9 cellular contexts compared by ENCODE assay signal in genomic region chr17:7440823-7441174, GRCh38. TPM values are rescaled to one million over a fixed set of nuclear protein-coding genes. Genes with fewer than 3 reads are reported as not detected.
DNase-seq lines count a peak whose midpoint lies in the region; ATAC-seq and TF ChIP-seq lines count a peak whose summit lies in the region.
"Had no signal": no experiment of that assay in that cellular context is flagged by ENCODE, and none has a peak within 500 bp of the region (broad histone marks: within the 10 kb centered on the region; RNA-seq: fewer than 3 reads in every experiment).

No MANE protein-coding gene starts in this region.

- H3K27ac Mint-ChIP-seq in T-helper 1 cell treated with Interleukin-12 subunit alpha and Interleukin-12 subunit beta and Interleukin-4 antibody, amounts not matched to agents 30 μg/mL and 1 μg/mL, for 36 hours = no peak overlapping the region
- H3K27ac Mint-ChIP-seq in stimulated activated memory B cell treated with anti-CD40 and anti-IgM and Interleukin-4, amounts not matched to agents 10 μg/mL and 1 μg/mL and 100 μg/mL, for 72 hours = peak overlapping the region; percentile 72

- WGBS in heart right ventricle, 2 donors = 24 to 25% methylated on average over 12 of the region's 12 CpGs

- H2AFZ ChIP-seq in SU-DHL-6 (ENCODE audit: low read depth, low read length, severe bottlenecking) = no peak overlapping the region

- no peaks in the 10 kb centered on the region for H3K36me3 ChIP-seq in SU-DHL-6 (ENCODE audit: low read length)
- H3K36me3 ChIP-seq in heart right ventricle = no peaks in the 10 kb centered on the region

- no peak overlapping the region for H3K27ac ChIP-seq in SU-DHL-6 (ENCODE audit: low read depth, low read length)
- H3K27ac ChIP-seq in heart right ventricle = peak overlapping the region in 7 of 10 donors; percentile 2 to 73 (median 56)

- ATAC-seq in heart right ventricle = peak in 1 of 8 donors; percentile 7
- ATAC-seq in stimulated activated memory B cell treated with anti-CD40 and anti-IgM and Interleukin-4, amounts not matched to agents 10 μg/mL and 1 μg/mL and 100 μg/mL, for 72 hours = no peak
- no peak for ATAC-seq in HG03045 (IDR thresholded peaks at IDR 0.05; ENCODE audit: unreplicated experiment)
- ATAC-seq in GM21825 (IDR thresholded peaks at IDR 0.05; ENCODE audit: unreplicated experiment) = no peak
- no peak for ATAC-seq in HG03196 (IDR thresholded peaks at IDR 0.05; ENCODE audit: unreplicated experiment)

- peak overlapping the region; percentile 39 for H3K4me2 ChIP-seq in SU-DHL-6 (ENCODE audit: low read depth, low read length, poor library complexity, severe bottlenecking)

- no peaks in the 10 kb centered on the region for H3K9me2 ChIP-seq in SU-DHL-6 (replicated peaks; ENCODE audit: insufficient read depth, low read length)

- intact Hi-C loops in heart right ventricle (cut with DNase I) = loop anchor here in 3 of 10 donors (5.0 kb wide), 1 partner anchor 37 kb away; the partner anchor contains the start of gene ZBTB4 (in 3 of the 3)

- H3K36me3 Mint-ChIP-seq in T-helper 1 cell treated with Interleukin-12 subunit alpha and Interleukin-12 subunit beta and Interleukin-4 antibody, amounts not matched to agents 30 μg/mL and 1 μg/mL, for 36 hours (ENCODE audit: low read depth) = peaks cover 23% of the 10 kb centered on the region
- peaks cover 21% of the 10 kb centered on the region for H3K36me3 Mint-ChIP-seq in stimulated activated memory B cell treated with anti-CD40 and anti-IgM and Interleukin-4, amounts not matched to agents 10 μg/mL and 1 μg/mL and 100 μg/mL, for 72 hours

- H3K4me1 ChIP-seq in heart right ventricle = peaks cover 25 to 72% (median 61%) of the 10 kb centered on the region in 9 donors

- no peaks in the 10 kb centered on the region for H3K79me2 ChIP-seq in SU-DHL-6 (ENCODE audit: insufficient read depth, low read length)

- TF ChIP-seq CTCF in SU-DHL-6 (IDR thresholded peaks at IDR 0.05; ENCODE audit: insufficient read depth, low read length, poor library complexity, severe bottlenecking) (no peak), heart right ventricle (IDR thresholded peaks at IDR 0.05) (no peak)

- H3K4me1 Mint-ChIP-seq in T-helper 1 cell treated with Interleukin-12 subunit alpha and Interleukin-12 subunit beta and Interleukin-4 antibody, amounts not matched to agents 30 μg/mL and 1 μg/mL, for 36 hours (ENCODE audit: low read depth) = peaks cover 45% of the 10 kb centered on the region
- H3K4me1 Mint-ChIP-seq in stimulated activated memory B cell treated with anti-CD40 and anti-IgM and Interleukin-4, amounts not matched to agents 10 μg/mL and 1 μg/mL and 100 μg/mL, for 72 hours = peaks cover 53% of the 10 kb centered on the region

- H3K4me3 Mint-ChIP-seq in T-helper 1 cell treated with Interleukin-12 subunit alpha and Interleukin-12 subunit beta and Interleukin-4 antibody, amounts not matched to agents 30 μg/mL and 1 μg/mL, for 36 hours = peak overlapping the region; percentile 82
- H3K4me3 Mint-ChIP-seq in stimulated activated memory B cell treated with anti-CD40 and anti-IgM and Interleukin-4, amounts not matched to agents 10 μg/mL and 1 μg/mL and 100 μg/mL, for 72 hours = peak overlapping the region; percentile 82

- peak overlapping the region; percentile 21; the same call in 1 of the 2 replicates for H3K9ac ChIP-seq in SU-DHL-6 (ENCODE audit: low read length)

- no peaks in the 10 kb centered on the region for H3F3A ChIP-seq in SU-DHL-6 (ENCODE audit: insufficient read depth)

- H3K27me3 ChIP-seq in SU-DHL-6 (ENCODE audit: low read length) (no peaks in the 10 kb centered on the region), heart right ventricle (peaks cover 0 to 58% (median 12%) of the 10 kb centered on the region in 7 donors)

- H3K4me3 ChIP-seq in SU-DHL-6 (ENCODE audit: insufficient read depth, low read length, poor library complexity, severe bottlenecking) (no peak overlapping the region), heart right ventricle (peak overlapping the region in 8 of 10 donors; percentile 36 to 59 (median 52))

- no peaks in the 10 kb centered on the region for H3K9me3 ChIP-seq in SU-DHL-6 (ENCODE audit: insufficient read depth, low read length)
- no peaks in the 10 kb centered on the region for H3K9me3 ChIP-seq in heart right ventricle

- H4K20me1 ChIP-seq in SU-DHL-6 (ENCODE audit: low read depth, low read length) = no peaks in the 10 kb centered on the region

- no peaks in the 10 kb centered on the region for H3K9me3 Mint-ChIP-seq in T-helper 1 cell treated with Interleukin-12 subunit alpha and Interleukin-12 subunit beta and Interleukin-4 antibody, amounts not matched to agents 30 μg/mL and 1 μg/mL, for 36 hours
- H3K9me3 Mint-ChIP-seq in stimulated activated memory B cell treated with anti-CD40 and anti-IgM and Interleukin-4, amounts not matched to agents 10 μg/mL and 1 μg/mL and 100 μg/mL, for 72 hours = no peaks in the 10 kb centered on the region
- H3K9me3 Mint-ChIP-seq: CD4-positive, alpha-beta memory T cell had no signal

- DNase-seq in T-helper 1 cell (no peak), heart right ventricle (peak; percentile 41 to 61)

- peaks cover 26% of the 10 kb centered on the region for H3K27me3 Mint-ChIP-seq in T-helper 1 cell treated with Interleukin-12 subunit alpha and Interleukin-12 subunit beta and Interleukin-4 antibody, amounts not matched to agents 30 μg/mL and 1 μg/mL, for 36 hours (ENCODE audit: low read depth)
- H3K27me3 Mint-ChIP-seq in stimulated activated memory B cell treated with anti-CD40 and anti-IgM and Interleukin-4, amounts not matched to agents 10 μg/mL and 1 μg/mL and 100 μg/mL, for 72 hours = peaks cover 73% of the 10 kb centered on the region

RNA-seq across cellular contexts. Expression of gene FGF11, which starts 1.5 kb away (rescaled TPM):
- total RNA-seq in heart right ventricle = 10 to 100 TPM in 2 of 10 donors, 1 to 10 TPM in 8; 4.6 to 15.9 (median 8.1) TPM
- 1 to 10 TPM; 2.0 to 7.2 TPM for polyA plus RNA-seq in heart right ventricle

RNA-seq across cellular contexts. Expression of gene CHRNB1, which starts 4.1 kb away (rescaled TPM):
- 10 to 100 TPM in 6 of 10 donors, 1 to 10 TPM in 4; 5.4 to 13.1 (median 10.3) TPM for total RNA-seq in heart right ventricle
- polyA plus RNA-seq in heart right ventricle = 10 to 100 TPM; 10.2 to 25.4 TPM

RNA-seq across cellular contexts. Expression of gene TMEM102, which starts 5.6 kb away (rescaled TPM):
- total RNA-seq in heart right ventricle = 1 to 10 TPM; 1.2 to 3.5 (median 2.2) TPM
- polyA plus RNA-seq in heart right ventricle = 1 to 10 TPM; 2.0 to 4.2 TPM

RNA-seq across cellular contexts. Expression of gene SPEM3, which starts 12.1 kb away (rescaled TPM):
- not detected for total RNA-seq in heart right ventricle
- polyA plus RNA-seq in heart right ventricle = not detected
- total RNA-seq: CD4-positive, alpha-beta memory T cell had no signal
- polyA plus RNA-seq: CD4-positive, alpha-beta memory T cell had no signal

RNA-seq across cellular contexts. Expression of gene SPEM2, which starts 15.4 kb away (rescaled TPM):
- not detected for total RNA-seq in heart right ventricle
- polyA plus RNA-seq in heart right ventricle = not detected
- total RNA-seq: CD4-positive, alpha-beta memory T cell had no signal
- polyA plus RNA-seq: CD4-positive, alpha-beta memory T cell had no signal

Comparison
In these comparisons a context has a peak if more than half of its experiments do, and no peak if none do; other contexts are left out.
1. DNase-seq: peak in heart right ventricle (2 of 2); none in T-helper 1 cell (0 of 5).